In the genomic region with DNA sequence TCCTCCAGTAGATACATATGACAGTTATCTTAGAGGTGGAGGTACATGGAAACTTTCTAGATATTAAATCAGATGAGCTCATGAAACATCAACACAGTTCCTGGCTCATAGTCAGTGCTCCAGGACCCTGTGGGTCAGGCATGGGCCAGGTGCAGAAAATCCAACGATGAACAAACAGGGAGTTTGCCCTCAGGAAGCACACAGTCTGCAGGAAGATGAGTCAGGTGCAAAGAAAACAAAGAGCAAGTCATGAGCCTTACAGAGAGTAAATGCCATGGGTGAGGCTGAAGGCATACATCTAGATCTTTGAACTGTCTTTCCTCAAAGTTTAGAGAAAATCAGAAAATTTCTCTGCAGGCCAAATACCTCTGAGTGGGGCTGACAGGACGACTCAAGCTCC, we compare ENCODE assay signal across 20 cellular contexts.
DNase-seq lines count a peak whose midpoint lies in the region; ATAC-seq, FAIRE-seq and TF ChIP-seq lines count a peak whose summit lies in the region.
"Had no signal": no experiment of that assay in that cellular context is flagged by ENCODE, and none has a peak within 500 bp of the region (broad histone marks: within the 10 kb centered on the region; RNA-seq: fewer than 3 reads in every experiment).

No MANE protein-coding gene starts in this region.

- H3K4me3 Mint-ChIP-seq in CD4-positive, alpha-beta memory T cell = no peak overlapping the region

- TF ChIP-seq CTCF in RWPE2 (IDR thresholded peaks at IDR 0.05; ENCODE audit: poor library complexity, severe bottlenecking) (no peak), endothelial cell of umbilical vein (IDR thresholded peaks at IDR 0.05; ENCODE audit: extremely low read depth in 1 of 2, insufficient read depth in 1 of 2, low read depth in 1 of 2, low read length in 2 of 2) (no peak), HepG2 (CRISPR knock-in tag; IDR thresholded peaks at IDR 0.05) (no peak), spleen (IDR thresholded peaks at IDR 0.05 in 8 of 11, conservative IDR thresholded peaks at IDR 0.05 in 3 of 11) (no peak)

- dilution Hi-C loops in endothelial cell of umbilical vein (cut with MboI; ENCODE audit: extremely low pct_ligation_motif_present, low sequenced_read_pairs) = no loop called here

- peak overlapping the region; percentile 46 for H2AFZ ChIP-seq in endothelial cell of umbilical vein (ENCODE audit: low read depth, low read length)
- H2AFZ ChIP-seq in HepG2 (ENCODE audit: low read length) = no peak overlapping the region
- H2AFZ ChIP-seq: GM23248 had no signal

- TF ChIP-seq EP300 in HepG2 (IDR thresholded peaks at IDR 0.05; ENCODE audit: low read depth in 2 of 2, low read length in 2 of 2) = peak in 1 of 2 experiments; percentile 59; a peak in 1 of 4 replicates
- TF ChIP-seq EP300 in HepG2 (CRISPR knock-in tag; IDR thresholded peaks at IDR 0.05; ENCODE audit: borderline replicate concordance) = peak; percentile 65; the same call in 1 of the 2 replicates

- H3K9me3 Mint-ChIP-seq in CD4-positive, alpha-beta memory T cell = peaks cover 0 to 5% (median 3%) of the 10 kb centered on the region in 8 donors

- peaks cover 0 to 9% (median 9%) of the 10 kb centered on the region in 4 donors for H3K4me1 Mint-ChIP-seq in CD4-positive, alpha-beta memory T cell

- FAIRE-seq in endothelial cell of umbilical vein (lab: Jason Lieb, UNC) (peak; percentile 62), HepG2 (lab: Jason Lieb, UNC) (no peak), GM12891 (lab: Jason Lieb, UNC) (no peak)
- FAIRE-seq: A204.1, GM12892 had no signal

- TF ChIP-seq RAD21 in HepG2 (CRISPR knock-in tag; IDR thresholded peaks at IDR 0.05) = no peak

- POLR2A ChIA-PET in endothelial cell of umbilical vein (lab: Charles Lee) (no interaction called here), HepG2 (lab: Yijun Ruan, JAX) (no interaction called here)
- POLR2A ChIA-PET in CD4-positive, alpha-beta memory T cell (lab: Charles Lee; ENCODE audit: partially characterized antibody) = no interaction called here

- CTCF ChIA-PET in endothelial cell of umbilical vein (lab: Charles Lee) (interaction anchor here (1.0 to 1.4 kb wide), 3 partner anchors 10 to 190 kb away, joined by 3 to 4 read pairs (median 3); no protein-coding TSS in a partner anchor), HepG2 (lab: Yijun Ruan, JAX; ENCODE audit: low intra/inter-chr PET ratio, low total read pairs) (no interaction called here)
- CTCF ChIA-PET in CD4-positive, alpha-beta memory T cell (lab: Charles Lee; ENCODE audit: partially characterized antibody) = no interaction called here

- 10% methylated on average over 1 of the region's 2 CpGs for WGBS in HepG2 (ENCODE audit: low lambda C conversion rate)
- WGBS in spleen, 5 donors = 59 to 79% (median 64%) methylated on average over 2 of the region's 2 CpGs

- DNase-seq in ELR (ENCODE audit: low read depth) (peak; percentile 24), RWPE2 (ENCODE audit: low spot score) (no peak), endothelial cell of umbilical vein (ENCODE audit: low read depth, low spot score) (peak; percentile 70), HepG2 (ENCODE audit: low spot score) (peak; percentile 54), NCI-H774 (lab: John Stamatoyannopoulos, UW) (no peak), spleen (no peak), GM12891 (ENCODE audit: insufficient read length, low spot score) (no peak)
- DNase-seq in CD4-positive, alpha-beta memory T cell = no peak
- DNase-seq: DND-41, GDM1, GM23248, KBM-7, NCI-H1048, NCI-H146, NCI-H2081 treated with DMSO at 0.1 percent for 48 hours, NCI-H524, SHP77 treated with DMSO at 0.1 percent for 48 hours had no signal

- H3K9me3 ChIP-seq in RWPE2 (ENCODE audit: severe bottlenecking) (no peaks in the 10 kb centered on the region), endothelial cell of umbilical vein (replicated peaks; ENCODE audit: control insufficient read depth, insufficient read depth, low read length) (no peaks in the 10 kb centered on the region), HepG2 (ENCODE audit: low read length) (no peaks in the 10 kb centered on the region), spleen (peaks cover 0 to 5% (median 0%) of the 10 kb centered on the region in 8 donors)
- no peaks in the 10 kb centered on the region for H3K9me3 ChIP-seq in CD4-positive, alpha-beta memory T cell (ENCODE audit: control insufficient read depth in 1 of 2, low read length in 2 of 2)

- TF ChIP-seq POLR2A in endothelial cell of umbilical vein (IDR thresholded peaks at IDR 0.05; ENCODE audit: low read depth, low read length) (no peak), HepG2 (IDR thresholded peaks at IDR 0.05; ENCODE audit: insufficient read depth in 1 of 2, low read depth in 2 of 2, low read length in 2 of 2) (no peak), spleen (IDR thresholded peaks at IDR 0.05) (no peak), GM12891 (IDR thresholded peaks at IDR 0.05; ENCODE audit: low read depth, low read length) (no peak)

- H3K9me1 ChIP-seq in endothelial cell of umbilical vein (replicated peaks; ENCODE audit: control insufficient read depth, extremely low read depth, insufficient read depth, low read length) = no peaks in the 10 kb centered on the region

- intact Hi-C loops in endothelial cell of umbilical vein (cut with micrococcal nuclease) (loop anchor here (2.0 kb wide), 1 partner anchor 38 kb away; no protein-coding TSS in a partner anchor), HepG2 (cut with micrococcal nuclease; ENCODE audit: unreplicated experiment) (no loop called here), spleen (cut with DNase I; ENCODE audit: low total_unique reads) (no loop called here)
- intact Hi-C loops in CD4-positive, alpha-beta memory T cell (cut with micrococcal nuclease) = no loop called here

- in situ Hi-C loops in HepG2 (cut with HindIII; ENCODE audit: extremely low pct_ligation_motif_present, low pct_unique_long_range_greater_than_20kb) = no loop called here

- no peak overlapping the region for H3K27ac Mint-ChIP-seq in CD4-positive, alpha-beta memory T cell

- H3K27ac ChIP-seq in RWPE2 (ENCODE audit: poor library complexity, severe bottlenecking) = peak overlapping the region; percentile 44
- H3K27ac ChIP-seq in endothelial cell of umbilical vein (ENCODE audit: insufficient read depth, low read depth, low read length) = peak overlapping the region; percentile 8
- peak overlapping the region; percentile 43 for H3K27ac ChIP-seq in HepG2 (ENCODE audit: extremely low read length, insufficient read depth, low read length)
- no peak overlapping the region for H3K27ac ChIP-seq in CD4-positive, alpha-beta memory T cell (ENCODE audit: low read depth, low read length)
- no peak overlapping the region for H3K27ac ChIP-seq in spleen
- H3K27ac ChIP-seq: BLaER1 treated with 17β-estradiol and CSF1 and Interleukin-3, amounts not matched to agents 10 nM and 100 nM; GM23248 had no signal

- no peaks in the 10 kb centered on the region for H3K36me3 Mint-ChIP-seq in CD4-positive, alpha-beta memory T cell

- no TSS peak for BruUV-seq in endothelial cell of umbilical vein (replicated peaks; lab: Mats Ljungman, UMichigan)
- BruUV-seq in HepG2 (replicated peaks; lab: Mats Ljungman, UMichigan) = no TSS peak

- H4K20me1 ChIP-seq in endothelial cell of umbilical vein (replicated peaks; ENCODE audit: control insufficient read depth, extremely low read depth, insufficient read depth, low read length) = no peaks in the 10 kb centered on the region
- no peaks in the 10 kb centered on the region for H4K20me1 ChIP-seq in HepG2 (ENCODE audit: insufficient read depth, low read length)
- H4K20me1 ChIP-seq: BLaER1 treated with 17β-estradiol and CSF1 and Interleukin-3, amounts not matched to agents 10 nM and 100 nM had no signal

- H3K36me3 ChIP-seq in RWPE2 (ENCODE audit: low read depth) (no peaks in the 10 kb centered on the region), endothelial cell of umbilical vein (ENCODE audit: control insufficient read depth in 2 of 2, extremely low read depth in 1 of 2, insufficient read depth in 2 of 2, low read length in 2 of 2) (no peaks in the 10 kb centered on the region), HepG2 (replicated peaks in 1 of 2; ENCODE audit: control insufficient read depth in 1 of 2, insufficient read depth in 2 of 2, low read length in 2 of 2) (no peaks in the 10 kb centered on the region), spleen (no peaks in the 10 kb centered on the region)
- H3K36me3 ChIP-seq in CD4-positive, alpha-beta memory T cell (ENCODE audit: insufficient read depth, low read length) = no peaks in the 10 kb centered on the region
- H3K36me3 ChIP-seq: BLaER1 treated with 17β-estradiol and CSF1 and Interleukin-3, amounts not matched to agents 10 nM and 100 nM had no signal

- H3K4me2 ChIP-seq in endothelial cell of umbilical vein (ENCODE audit: insufficient read depth, low read length) = no peak overlapping the region
- H3K4me2 ChIP-seq in HepG2 (ENCODE audit: low read depth, low read length) = peak overlapping the region; percentile 5; the same call in 1 of the 2 replicates
- H3K4me2 ChIP-seq: BLaER1 treated with 17β-estradiol and CSF1 and Interleukin-3, amounts not matched to agents 10 nM and 100 nM had no signal

- H3K4me1 ChIP-seq in RWPE2 (ENCODE audit: insufficient read depth, poor library complexity, severe bottlenecking) (peaks cover 19% of the 10 kb centered on the region), endothelial cell of umbilical vein (ENCODE audit: control insufficient read depth, extremely low read depth, insufficient read depth, low read length) (peaks cover 13% of the 10 kb centered on the region), HepG2 (ENCODE audit: insufficient read depth, low read length) (peaks cover 46% of the 10 kb centered on the region), spleen (no peaks in the 10 kb centered on the region)
- peaks cover 3% of the 10 kb centered on the region for H3K4me1 ChIP-seq in CD4-positive, alpha-beta memory T cell (ENCODE audit: insufficient read depth, low read length)

- no peaks in the 10 kb centered on the region for H3K79me2 ChIP-seq in endothelial cell of umbilical vein (ENCODE audit: control insufficient read depth, insufficient read depth, low read length)
- no peaks in the 10 kb centered on the region for H3K79me2 ChIP-seq in HepG2 (ENCODE audit: insufficient read depth, low read length)

- ATAC-seq in RWPE2 (ENCODE audit: low read depth) = no peak
- ATAC-seq in HepG2 = peak; percentile 65

- H3K9ac ChIP-seq in endothelial cell of umbilical vein (replicated peaks; ENCODE audit: extremely low read depth, insufficient read depth, low read length) (no peak overlapping the region), HepG2 (ENCODE audit: insufficient read depth, low read depth, low read length) (no peak overlapping the region)
- H3K9ac ChIP-seq: BLaER1 treated with 17β-estradiol and CSF1 and Interleukin-3, amounts not matched to agents 10 nM and 100 nM; GM23248 had no signal

- peaks cover 13 to 25% of the 10 kb centered on the region in 2 donors for H3K27me3 Mint-ChIP-seq in CD4-positive, alpha-beta memory T cell

- H3K4me3 ChIP-seq in RWPE2 (ENCODE audit: severe bottlenecking) (no peak overlapping the region), endothelial cell of umbilical vein (replicated peaks in 1 of 3; ENCODE audit: insufficient read depth in 1 of 3, low read depth in 1 of 3, low read length in 3 of 3) (no peak overlapping the region), HepG2 (replicated peaks in 1 of 3; ENCODE audit: insufficient read depth in 1 of 3, low read depth in 2 of 3, low read length in 3 of 3) (no peak overlapping the region), spleen (no peak overlapping the region)
- H3K4me3 ChIP-seq in CD4-positive, alpha-beta memory T cell (ENCODE audit: low read length in 2 of 2) = no peak overlapping the region
- H3K4me3 ChIP-seq: BLaER1 treated with 17β-estradiol and CSF1 and Interleukin-3, amounts not matched to agents 10 nM and 100 nM; GM23248 had no signal

- H3K27me3 ChIP-seq in RWPE2 (ENCODE audit: insufficient read depth, poor library complexity, severe bottlenecking) (no peaks in the 10 kb centered on the region), endothelial cell of umbilical vein (ENCODE audit: control insufficient read depth in 2 of 2, insufficient read depth in 2 of 2, low read length in 2 of 2) (no peaks in the 10 kb centered on the region), HepG2 (ENCODE audit: control insufficient read depth in 1 of 2, insufficient read depth in 2 of 2, low read length in 2 of 2) (no peaks in the 10 kb centered on the region), spleen (replicated peaks in 1 of 7) (peaks cover 0 to 40% (median 6%) of the 10 kb centered on the region in 7 donors)
- H3K27me3 ChIP-seq in CD4-positive, alpha-beta memory T cell (ENCODE audit: insufficient read depth, low read length) = no peaks in the 10 kb centered on the region
- H3K27me3 ChIP-seq: BLaER1 treated with 17β-estradiol and CSF1 and Interleukin-3, amounts not matched to agents 10 nM and 100 nM had no signal

Comparison
In these comparisons a context has a peak if more than half of its experiments do, and no peak if none do; other contexts are left out.
1. DNase-seq: peak in ELR (single experiment), endothelial cell of umbilical vein (single experiment) and HepG2 (single experiment); none in RWPE2 (single experiment), CD4-positive, alpha-beta memory T cell (0 of 5), NCI-H774 (single experiment), spleen (single experiment) and GM12891 (single experiment).
2. H3K27ac ChIP-seq: peak in RWPE2 (single experiment), endothelial cell of umbilical vein (single experiment) and HepG2 (single experiment); none in CD4-positive, alpha-beta memory T cell (single experiment) and spleen (0 of 8).